In the genomic region with DNA sequence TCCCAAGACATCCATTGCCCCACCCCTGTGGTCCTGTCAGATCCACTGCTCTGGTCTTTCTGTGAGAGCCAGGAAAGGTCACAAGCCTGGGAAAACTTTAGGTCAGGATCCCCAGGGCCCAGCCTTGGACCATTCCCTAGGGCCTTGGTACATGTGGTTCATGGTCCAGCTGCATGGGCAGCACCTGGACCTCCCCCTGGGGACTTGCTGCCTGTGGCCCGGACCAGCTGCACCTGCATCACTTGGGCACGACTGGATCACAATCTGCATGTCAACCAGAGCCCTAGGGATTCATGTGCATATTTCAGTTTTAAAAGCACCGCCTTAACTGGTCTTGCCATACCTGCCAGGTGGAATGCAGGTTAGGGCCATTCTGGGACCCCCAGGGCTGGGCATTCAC, we compare ENCODE assay signal across 9 cellular contexts. TPM values are rescaled to one million over a fixed set of nuclear protein-coding genes. Genes with fewer than 3 reads are reported as not detected.
"Had no signal": no experiment of that assay in that cellular context is flagged by ENCODE, and none has a peak within 500 bp of the region (broad histone marks: within the 10 kb centered on the region; RNA-seq: fewer than 3 reads in every experiment).

No MANE protein-coding gene starts in this region.

- H3K27ac ChIP-seq: HL-60 had no signal

- DNase-seq: HFFc6, IMR-90, KG1 had no signal

- H3K9me3 ChIP-seq: HAP-1 had no signal

- H3K36me3 ChIP-seq: HAP-1 had no signal

- H3K4me3 ChIP-seq: GM23338, HAP-1, K562 had no signal

- H3K4me2 ChIP-seq: GM23338 had no signal

- H2AFZ ChIP-seq: GM23338 had no signal

- H3K4me1 ChIP-seq: HAP-1 had no signal

RNA-seq across cellular contexts. Expression of gene MC3R, which starts 44.3 kb away (rescaled TPM):
- total RNA-seq: GM23338, H1, HFFc6, HT1080, IMR-90, K562 had no signal
- polyA plus RNA-seq: GM23338, H1, IMR-90, K562 had no signal
